8 cellular contexts compared by ENCODE assay signal in genomic region chr9:2158111-2158610, GRCh38.
DNase-seq lines count a peak whose midpoint lies in the region; ATAC-seq and TF ChIP-seq lines count a peak whose summit lies in the region.

No MANE protein-coding gene starts in this region.

- no peaks in the 10 kb centered on the region for H3K9me3 Mint-ChIP-seq in CD4-positive, CD25-positive, alpha-beta regulatory T cell

- peak; percentile 54 to 57 for ATAC-seq in CD4-positive, CD25-positive, alpha-beta regulatory T cell (ENCODE audit: low read depth in 2 of 2)
- peak; percentile 62 for ATAC-seq in GM19438 (IDR thresholded peaks at IDR 0.05; ENCODE audit: low read depth, unreplicated experiment)
- ATAC-seq in HG03558 (IDR thresholded peaks at IDR 0.05; ENCODE audit: extremely low read depth, unreplicated experiment) = peak; percentile 38
- ATAC-seq in right cardiac atrium = peak; percentile 55 to 70

- peaks cover 15% of the 10 kb centered on the region for H3K36me3 Mint-ChIP-seq in CD4-positive, CD25-positive, alpha-beta regulatory T cell

- peaks cover 17% of the 10 kb centered on the region for H3K36me3 ChIP-seq in CD4-positive, CD25-positive, alpha-beta regulatory T cell (ENCODE audit: control insufficient read depth, insufficient read depth, low read length)
- H3K36me3 ChIP-seq in ascending aorta = peaks cover 0 to 10% of the 10 kb centered on the region in 2 donors

- peak overlapping the region; percentile 96 for H3K4me3 ChIP-seq in CD4-positive, CD25-positive, alpha-beta regulatory T cell (ENCODE audit: low read depth, low read length)
- peak overlapping the region; percentile 58 to 66 for H3K4me3 ChIP-seq in ascending aorta
- peak overlapping the region; percentile 97 for H3K4me3 ChIP-seq in right cardiac atrium (ENCODE audit: low read length)

- no peaks in the 10 kb centered on the region for H3K27me3 ChIP-seq in CD4-positive, CD25-positive, alpha-beta regulatory T cell (ENCODE audit: control insufficient read depth, insufficient read depth, low read length)
- H3K27me3 ChIP-seq in ascending aorta = no peaks in the 10 kb centered on the region
- H3K27me3 ChIP-seq in right cardiac atrium (ENCODE audit: control insufficient read depth, insufficient read depth) = no peaks in the 10 kb centered on the region

- H3K4me1 ChIP-seq in CD4-positive, CD25-positive, alpha-beta regulatory T cell (ENCODE audit: control insufficient read depth, insufficient read depth, low read length, poor library complexity, severe bottlenecking) = peaks cover 49% of the 10 kb centered on the region
- H3K4me1 ChIP-seq in ascending aorta (peaks cover 0 to 13% of the 10 kb centered on the region in 2 donors), right cardiac atrium (ENCODE audit: control insufficient read depth, insufficient read depth, low read length) (peaks cover 3% of the 10 kb centered on the region)

- peak; percentile 16 to 79 (median 45) for DNase-seq in CD4-positive, CD25-positive, alpha-beta regulatory T cell
- DNase-seq in RPMI7951 (ENCODE audit: low read depth) (peak; percentile 72), ascending aorta (ENCODE audit: low spot score in 2 of 2) (no peak), right cardiac atrium (peak; percentile 55 to 81 (median 72)), renal cortical epithelial cell (ENCODE audit: low read depth) (peak; percentile 85), SKM-1 treated with dmso at 0.1 percent for 144 hours (lab: John Stamatoyannopoulos, UW; ENCODE audit: unreplicated experiment) (no peak)

- TF ChIP-seq CTCF in ascending aorta (IDR thresholded peaks at IDR 0.05) = no peak

- intact Hi-C loops in ascending aorta (cut with DNase I) (loop anchor here (2.0 to 5.0 kb wide), 3 partner anchors 25 to 84 kb away; no protein-coding TSS in a partner anchor), right cardiac atrium (cut with DNase I) (no loop called here)

- H3K4me1 Mint-ChIP-seq in CD4-positive, CD25-positive, alpha-beta regulatory T cell = peaks cover 45 to 82% (median 66%) of the 10 kb centered on the region in 4 donors

- no peaks in the 10 kb centered on the region for H3K9me3 ChIP-seq in CD4-positive, CD25-positive, alpha-beta regulatory T cell (ENCODE audit: control insufficient read depth in 2 of 2, low read length in 2 of 2)
- H3K9me3 ChIP-seq in ascending aorta (no peaks in the 10 kb centered on the region), right cardiac atrium (ENCODE audit: control insufficient read depth, low read length) (no peaks in the 10 kb centered on the region)

- H3K27ac Mint-ChIP-seq in CD4-positive, CD25-positive, alpha-beta regulatory T cell = peak overlapping the region; percentile 72 to 94 (median 88)

- H3K27ac ChIP-seq in CD4-positive, CD25-positive, alpha-beta regulatory T cell (ENCODE audit: insufficient read depth, low read length, poor library complexity, severe bottlenecking) = no peak overlapping the region
- H3K27ac ChIP-seq in ascending aorta = peak overlapping the region; percentile 74 to 79
- H3K27ac ChIP-seq in right cardiac atrium (ENCODE audit: low read length) = peak overlapping the region; percentile 64

- no peaks in the 10 kb centered on the region for H3K27me3 Mint-ChIP-seq in CD4-positive, CD25-positive, alpha-beta regulatory T cell

- under 1% methylated on average over 13 of the region's 13 CpGs for WGBS in right cardiac atrium

- peak overlapping the region; percentile 81 to 94 (median 84) for H3K4me3 Mint-ChIP-seq in CD4-positive, CD25-positive, alpha-beta regulatory T cell

Comparison
In these comparisons a context has a peak if more than half of its experiments do, and no peak if none do; other contexts are left out.
1. DNase-seq: peak in CD4-positive, CD25-positive, alpha-beta regulatory T cell (3 of 3), RPMI7951 (single experiment), right cardiac atrium (3 of 3) and renal cortical epithelial cell (single experiment); none in ascending aorta (0 of 2) and SKM-1 treated with dmso at 0.1 percent for 144 hours (single experiment).
2. Peak in every context shown above with its lines, with median percentiles within 50 percentile points of each other: ATAC-seq and H3K4me3 ChIP-seq.